Comparison of ENCODE assay signal across 9 cellular contexts in genomic region chr4:6749340-6750171, GRCh38. TPM values are rescaled to one million over a fixed set of nuclear protein-coding genes. Genes with fewer than 3 reads are reported as not detected.
DNase-seq lines count a peak whose midpoint lies in the region; ATAC-seq and TF ChIP-seq lines count a peak whose summit lies in the region.
"Had no signal": no experiment of that assay in that cellular context is flagged by ENCODE, and none has a peak within 500 bp of the region (broad histone marks: within the 10 kb centered on the region; RNA-seq: fewer than 3 reads in every experiment).

No MANE protein-coding gene starts in this region.

- peaks cover 0 to 36% (median 21%) of the 10 kb centered on the region in 3 donors for H3K4me1 ChIP-seq in gastroesophageal sphincter

- DNase-seq in Daoy (ENCODE audit: low read depth) (peak; percentile 72), SW480 (ENCODE audit: low spot score) (peak; percentile 93), retina (peak; percentile 16), dorsolateral prefrontal cortex (no peak), RPMI8226 (no peak)
- DNase-seq in stimulated activated naive CD4-positive, alpha-beta T cell treated with Interleukin-2 at 50 U/mL for 16 hours (lab: John Stamatoyannopoulos, UW): no peak

- TF ChIP-seq POLR2A in gastroesophageal sphincter (IDR thresholded peaks at IDR 0.05): no peak

- no peaks in the 10 kb centered on the region for H3K9me3 ChIP-seq in gastroesophageal sphincter

- intact Hi-C loops in dorsolateral prefrontal cortex (cut with DNase I): no loop called here

- no peaks in the 10 kb centered on the region for H3K36me3 ChIP-seq in gastroesophageal sphincter

- 56 to 64% methylated on average over 5 to 6 of the region's 25 CpGs for WGBS in gastroesophageal sphincter (ENCODE audit: low coverage in 1 of 2), 2 donors

- TF ChIP-seq CTCF in gastroesophageal sphincter (IDR thresholded peaks at IDR 0.05): no peak
- no peak for TF ChIP-seq CTCF in dorsolateral prefrontal cortex (IDR thresholded peaks at IDR 0.05 in 54 of 56, conservative IDR thresholded peaks at IDR 0.05 in 2 of 56; ENCODE audit: low read depth in 1 of 56, partially characterized antibody in 56 of 56)

- no peak for TF ChIP-seq EP300 in gastroesophageal sphincter (IDR thresholded peaks at IDR 0.05)

- H3K27ac ChIP-seq in gastroesophageal sphincter (peak overlapping the region in 2 of 4 donors; percentile 27 to 55), dorsolateral prefrontal cortex (no peak overlapping the region)

- no peak overlapping the region for H3K4me3 ChIP-seq in gastroesophageal sphincter
- no peak overlapping the region for H3K4me3 ChIP-seq in dorsolateral prefrontal cortex

- H3K27me3 ChIP-seq in gastroesophageal sphincter (no peaks in the 10 kb centered on the region), dorsolateral prefrontal cortex (no peaks in the 10 kb centered on the region)

- ATAC-seq in gastroesophageal sphincter (peak; percentile 81), GM21381 (IDR thresholded peaks at IDR 0.05; ENCODE audit: unreplicated experiment) (no peak)
- ATAC-seq: stimulated activated memory B cell treated with anti-CD40 and anti-IgM and Interleukin-4, amounts not matched to agents 10 μg/mL and 1 μg/mL and 100 μg/mL, for 72 hours had no signal

RNA-seq across cellular contexts. Expression of gene KIAA0232, which starts 33.0 kb away (rescaled TPM):
- 9.0 TPM in 2 replicates for total RNA-seq in Daoy (2014; rRNA removed; shearing (Covaris generic))
- total RNA-seq in gastroesophageal sphincter (10 to 100 TPM; 39.4 to 66.6 (median 47.1) TPM), dorsolateral prefrontal cortex (10 to 100 TPM; 46.1 to 81.3 (median 61.4) TPM)

RNA-seq across cellular contexts. Expression of gene BLOC1S4, which starts 33.6 kb away (rescaled TPM):
- 17.2 and 24.2 TPM in 2 replicates for total RNA-seq in Daoy (2014; rRNA removed; shearing (Covaris generic))
- 10 to 100 TPM; 10.1 to 20.7 (median 18.7) TPM for total RNA-seq in gastroesophageal sphincter
- 10 to 100 TPM in 38 of 120 experiments, 1 to 10 TPM in 82; 5.0 to 12.2 (median 9.0) TPM for total RNA-seq in dorsolateral prefrontal cortex

RNA-seq across cellular contexts. Expression of gene MRFAP1L1, which starts 39.9 kb away (rescaled TPM):
- 92.5 and 151 TPM in 2 replicates for total RNA-seq in Daoy (2014; rRNA removed; shearing (Covaris generic))
- total RNA-seq in gastroesophageal sphincter (10 to 100 TPM; 59.2 to 74.1 (median 66.8) TPM), dorsolateral prefrontal cortex (100 to 1,000 TPM in 7 of 120 experiments, 10 to 100 TPM in 113; 52.0 to 117 (median 80.0) TPM)

RNA-seq across cellular contexts. Expression of gene S100P, which starts 55.9 kb away (rescaled TPM):
- total RNA-seq in Daoy (2014; rRNA removed; shearing (Covaris generic)): not detected in 2 replicates
- total RNA-seq in gastroesophageal sphincter: 1 to 10 TPM in 1 of 4 donors, under 1 TPM in 1, not detected in 2; 0.94 to 9.7 TPM
- total RNA-seq in dorsolateral prefrontal cortex: 10 to 100 TPM in 1 of 120 experiments, 1 to 10 TPM in 41, under 1 TPM in 16, not detected in 62; 0.37 to 12.9 (median 1.8) TPM

Comparison
In these comparisons a context has a peak if more than half of its experiments do, and no peak if none do; other contexts are left out.
1. DNase-seq: peak in Daoy (single experiment), SW480 (single experiment) and retina (single experiment); none in stimulated activated naive CD4-positive, alpha-beta T cell treated with Interleukin-2 at 50 U/mL for 16 hours (single experiment), dorsolateral prefrontal cortex (0 of 10) and RPMI8226 (single experiment).